8 cellular contexts compared by ENCODE assay signal in genomic region chr18:63422087-63422861, GRCh38. TPM values are rescaled to one million over a fixed set of nuclear protein-coding genes. Genes with fewer than 3 reads are reported as not detected.
A peak's percentile ranks its signal among the peaks of the same experiment; 100 is the strongest.
DNase-seq lines count a peak whose midpoint lies in the region; ATAC-seq, FAIRE-seq and TF ChIP-seq lines count a peak whose summit lies in the region.

VPS4B (minus strand) TSS chr18:63422476; CDS start chr18:63422259, 217 bp downstream.

- H3K27ac ChIP-seq in AG04450 (ENCODE audit: low read depth, low read length), result peak within 1 kb of the TSS; percentile 97
- H3K27ac ChIP-seq in iPS-20b (ENCODE audit: low read length), result peak within 1 kb of the TSS; percentile 95
- peak within 1 kb of the TSS; percentile 60 to 99 (median 97) for H3K27ac ChIP-seq in skin epidermis

- TF ChIP-seq CTCF in AG04450 (IDR thresholded peaks at IDR 0.05; ENCODE audit: low read depth, low read length) (no peak), WI38 (IDR thresholded peaks at IDR 0.05; ENCODE audit: low read depth, low read length) (no peak), bronchial epithelial cell (IDR thresholded peaks at IDR 0.05; ENCODE audit: insufficient read depth, low read length, severe bottlenecking) (no peak)

- POLR2A ChIA-PET in AG04450 (lab: Yijun Ruan, JAX), result interaction anchor here (0.6 to 1.4 kb wide), 7 partner anchors 12 to 460 kb away, joined by 3 to 11 read pairs (median 3); partner anchors contain the start of genes BCL2 and KDSR

- H3K4me3 ChIP-seq in AG04450 (ENCODE audit: low read depth, low read length) (peak within 1 kb of the TSS; percentile 92), WI38 (ENCODE audit: low read depth, low read length) (peak within 1 kb of the TSS; percentile 94), bronchial epithelial cell (ENCODE audit: low read depth, low read length) (peak within 1 kb of the TSS; percentile 84), iPS-20b (ENCODE audit: low read length) (peak within 1 kb of the TSS; percentile 94), skin epidermis (peak within 1 kb of the TSS; percentile 66 to 95 (median 84))

- no peaks in the 10 kb centered on the region for H3K4me1 ChIP-seq in iPS-20b (ENCODE audit: insufficient read depth, low read length)

- H3K27me3 ChIP-seq in AG04450 (ENCODE audit: control insufficient read depth, insufficient read depth, low read length) (no peaks in the 10 kb centered on the region), bronchial epithelial cell (ENCODE audit: control insufficient read depth, insufficient read depth, low read length) (no peaks in the 10 kb centered on the region), iPS-20b (ENCODE audit: insufficient read depth, low read length) (no peaks in the 10 kb centered on the region)

- CTCF ChIA-PET in AG04450 (lab: Charles Lee), result interaction anchor here (0.6 to 1.3 kb wide), 2 partner anchors 17 to 25 kb away, joined by 3 to 8 read pairs; no protein-coding TSS in a partner anchor

- H3K9me3 ChIP-seq in AG04450 (ENCODE audit: control insufficient read depth, insufficient read depth, low read length), result no peaks in the 10 kb centered on the region; the same call in 1 of the 2 replicates
- H3K9me3 ChIP-seq in iPS-20b (ENCODE audit: insufficient read depth, low read depth, low read length), result no peaks in the 10 kb centered on the region

- DNase-seq in AG04450 (ENCODE audit: low read depth, low spot score) (peak; percentile 99), NCI-H2227 treated with DMSO at 0.1 percent for 48 hours (lab: John Stamatoyannopoulos, UW) (peak; percentile 99), bronchial epithelial cell (ENCODE audit: low read depth) (peak; percentile 97)

- ATAC-seq in GM18907 (IDR thresholded peaks at IDR 0.05; ENCODE audit: unreplicated experiment) (peak; percentile 96), HG03159 (IDR thresholded peaks at IDR 0.05; ENCODE audit: unreplicated experiment) (peak; percentile 97)

- no peak for FAIRE-seq in bronchial epithelial cell (lab: Jason Lieb, UNC)

- peak within 1 kb of the TSS; percentile 95 for H3K9ac ChIP-seq in iPS-20b (ENCODE audit: low read depth, low read length)

- H3K36me3 ChIP-seq in bronchial epithelial cell (ENCODE audit: control insufficient read depth, insufficient read depth, low read length) (peaks cover 2% of the 10 kb centered on the region), iPS-20b (ENCODE audit: insufficient read depth, low read depth, low read length) (peaks cover 18% of the 10 kb centered on the region; the same call in 1 of the 2 replicates)

RNA-seq across cellular contexts. Expression of gene VPS4B, which starts in this region (rescaled TPM):
- 26.4 and 34.3 TPM in 2 replicates for polyA plus RNA-seq in AG04450 (2011; rRNA removed)
- polyA minus RNA-seq in AG04450 (2011; rRNA and poly(A)+ RNA removed), result 22.4 and 28.5 TPM in 2 replicates
- total RNA-seq in bronchial epithelial cell, result 120 and 167 TPM in 2 replicates

Comparison
In these comparisons a context has a peak if more than half of its experiments do, and no peak if none do; other contexts are left out.
1. Peak in every context shown above with its lines: DNase-seq, ATAC-seq, H3K4me3 ChIP-seq and H3K27ac ChIP-seq.